In genomic region chr12:103840881-103841689, GRCh38 we compare ENCODE assay signal across 1 cellular context.
A peak's percentile ranks its signal among the peaks of the same experiment; 100 is the strongest.
TF ChIP-seq lines count a peak whose summit lies in the region.

NT5DC3 (minus strand) TSS chr12:103841234; CDS start chr12:103841156, 78 bp downstream.

TF ChIP-seq in WTC11, 78 proteins besides CTCF, POLR2A, EP300 and RAD21 (continued from another document and continues in another):
- TF ChIP-seq, protein P1, sequence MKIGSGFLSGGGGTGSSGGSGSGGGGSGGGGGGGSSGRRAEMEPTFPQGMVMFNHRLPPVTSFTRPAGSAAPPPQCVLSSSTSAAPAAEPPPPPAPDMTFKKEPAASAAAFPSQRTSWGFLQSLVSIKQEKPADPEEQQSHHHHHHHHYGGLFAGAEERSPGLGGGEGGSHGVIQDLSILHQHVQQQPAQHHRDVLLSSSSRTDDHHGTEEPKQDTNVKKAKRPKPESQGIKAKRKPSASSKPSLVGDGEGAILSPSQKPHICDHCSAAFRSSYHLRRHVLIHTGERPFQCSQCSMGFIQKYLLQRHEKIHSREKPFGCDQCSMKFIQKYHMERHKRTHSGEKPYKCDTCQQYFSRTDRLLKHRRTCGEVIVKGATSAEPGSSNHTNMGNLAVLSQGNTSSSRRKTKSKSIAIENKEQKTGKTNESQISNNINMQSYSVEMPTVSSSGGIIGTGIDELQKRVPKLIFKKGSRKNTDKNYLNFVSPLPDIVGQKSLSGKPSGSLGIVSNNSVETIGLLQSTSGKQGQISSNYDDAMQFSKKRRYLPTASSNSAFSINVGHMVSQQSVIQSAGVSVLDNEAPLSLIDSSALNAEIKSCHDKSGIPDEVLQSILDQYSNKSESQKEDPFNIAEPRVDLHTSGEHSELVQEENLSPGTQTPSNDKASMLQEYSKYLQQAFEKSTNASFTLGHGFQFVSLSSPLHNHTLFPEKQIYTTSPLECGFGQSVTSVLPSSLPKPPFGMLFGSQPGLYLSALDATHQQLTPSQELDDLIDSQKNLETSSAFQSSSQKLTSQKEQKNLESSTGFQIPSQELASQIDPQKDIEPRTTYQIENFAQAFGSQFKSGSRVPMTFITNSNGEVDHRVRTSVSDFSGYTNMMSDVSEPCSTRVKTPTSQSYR (CRISPR knock-in tag; IDR thresholded peaks at IDR 0.05): peak; percentile 36; the same call in 1 of the 2 replicates
- TF ChIP-seq FOXJ3 (CRISPR knock-in tag; IDR thresholded peaks at IDR 0.05; ENCODE audit: borderline replicate concordance) (no peak), SMAD4 (CRISPR knock-in tag; IDR thresholded peaks at IDR 0.05) (no peak), ATF6 (CRISPR knock-in tag; IDR thresholded peaks at IDR 0.05) (no peak), PREB (CRISPR knock-in tag; IDR thresholded peaks at IDR 0.05; ENCODE audit: borderline replicate concordance) (no peak), ZNF219 (CRISPR knock-in tag; IDR thresholded peaks at IDR 0.05; ENCODE audit: borderline replicate concordance) (no peak), E2F5 (CRISPR knock-in tag; IDR thresholded peaks at IDR 0.05) (peak; percentile 92), GABPB1 (CRISPR knock-in tag; IDR thresholded peaks at IDR 0.05) (0 out of 2 replicates have a peak, but pooled peaks have one; percentile 44), NR3C1 (CRISPR knock-in tag; conservative IDR thresholded peaks at IDR 0.05; ENCODE audit: low read depth) (no peak), CREM (CRISPR knock-in tag; IDR thresholded peaks at IDR 0.05) (peak; percentile 78; the same call in 1 of the 2 replicates), KAT7 (CRISPR knock-in tag; IDR thresholded peaks at IDR 0.05; ENCODE audit: borderline replicate concordance) (0 out of 2 replicates have a peak, but pooled peaks have one; percentile 65), ZNF317 (CRISPR knock-in tag; IDR thresholded peaks at IDR 0.05; ENCODE audit: borderline replicate concordance, low read depth) (no peak), TEAD1 (CRISPR knock-in tag; IDR thresholded peaks at IDR 0.05) (peak; percentile 85), ERG (CRISPR knock-in tag; IDR thresholded peaks at IDR 0.05) (no peak), JUN (CRISPR knock-in tag; IDR thresholded peaks at IDR 0.05) (no peak), GTF2I (CRISPR knock-in tag; conservative IDR thresholded peaks at IDR 0.05) (no peak), IRF2 (CRISPR knock-in tag; IDR thresholded peaks at IDR 0.05; ENCODE audit: borderline replicate concordance, low read depth) (no peak), ZNF671 (CRISPR knock-in tag; IDR thresholded peaks at IDR 0.05) (no peak), NR1H2 (CRISPR knock-in tag; IDR thresholded peaks at IDR 0.05) (no peak), OVOL2 (CRISPR knock-in tag; IDR thresholded peaks at IDR 0.05; ENCODE audit: borderline replicate concordance) (no peak), NFE2L1 (CRISPR knock-in tag; IDR thresholded peaks at IDR 0.05) (peak; percentile 84; the same call in 1 of the 2 replicates), ATF3 (CRISPR knock-in tag; conservative IDR thresholded peaks at IDR 0.05) (no peak), E2F1 (CRISPR knock-in tag; IDR thresholded peaks at IDR 0.05) (0 out of 2 replicates have a peak, but pooled peaks have one; percentile 51), ETV6 (CRISPR knock-in tag; IDR thresholded peaks at IDR 0.05) (peak; percentile 45; the same call in 1 of the 2 replicates), ATF1 (CRISPR knock-in tag; IDR thresholded peaks at IDR 0.05) (no peak), CBFB (CRISPR knock-in tag; IDR thresholded peaks at IDR 0.05; ENCODE audit: low read depth) (peak; percentile 96), MXD4 (CRISPR knock-in tag; IDR thresholded peaks at IDR 0.05; ENCODE audit: borderline replicate concordance) (no peak), TP53 (CRISPR knock-in tag; IDR thresholded peaks at IDR 0.05) (peak; percentile 95)
- TF ChIP-seq, protein P2, sequence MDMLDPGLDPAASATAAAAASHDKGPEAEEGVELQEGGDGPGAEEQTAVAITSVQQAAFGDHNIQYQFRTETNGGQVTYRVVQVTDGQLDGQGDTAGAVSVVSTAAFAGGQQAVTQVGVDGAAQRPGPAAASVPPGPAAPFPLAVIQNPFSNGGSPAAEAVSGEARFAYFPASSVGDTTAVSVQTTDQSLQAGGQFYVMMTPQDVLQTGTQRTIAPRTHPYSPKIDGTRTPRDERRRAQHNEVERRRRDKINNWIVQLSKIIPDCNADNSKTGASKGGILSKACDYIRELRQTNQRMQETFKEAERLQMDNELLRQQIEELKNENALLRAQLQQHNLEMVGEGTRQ (CRISPR knock-in tag; IDR thresholded peaks at IDR 0.05): peak; percentile 89
- TF ChIP-seq, protein P3, sequence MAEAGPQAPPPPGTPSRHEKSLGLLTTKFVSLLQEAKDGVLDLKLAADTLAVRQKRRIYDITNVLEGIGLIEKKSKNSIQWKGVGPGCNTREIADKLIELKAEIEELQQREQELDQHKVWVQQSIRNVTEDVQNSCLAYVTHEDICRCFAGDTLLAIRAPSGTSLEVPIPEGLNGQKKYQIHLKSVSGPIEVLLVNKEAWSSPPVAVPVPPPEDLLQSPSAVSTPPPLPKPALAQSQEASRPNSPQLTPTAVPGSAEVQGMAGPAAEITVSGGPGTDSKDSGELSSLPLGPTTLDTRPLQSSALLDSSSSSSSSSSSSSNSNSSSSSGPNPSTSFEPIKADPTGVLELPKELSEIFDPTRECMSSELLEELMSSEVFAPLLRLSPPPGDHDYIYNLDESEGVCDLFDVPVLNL (CRISPR knock-in tag; IDR thresholded peaks at IDR 0.05; ENCODE audit: borderline replicate concordance, low read depth): no peak
- TF ChIP-seq, protein P4, sequence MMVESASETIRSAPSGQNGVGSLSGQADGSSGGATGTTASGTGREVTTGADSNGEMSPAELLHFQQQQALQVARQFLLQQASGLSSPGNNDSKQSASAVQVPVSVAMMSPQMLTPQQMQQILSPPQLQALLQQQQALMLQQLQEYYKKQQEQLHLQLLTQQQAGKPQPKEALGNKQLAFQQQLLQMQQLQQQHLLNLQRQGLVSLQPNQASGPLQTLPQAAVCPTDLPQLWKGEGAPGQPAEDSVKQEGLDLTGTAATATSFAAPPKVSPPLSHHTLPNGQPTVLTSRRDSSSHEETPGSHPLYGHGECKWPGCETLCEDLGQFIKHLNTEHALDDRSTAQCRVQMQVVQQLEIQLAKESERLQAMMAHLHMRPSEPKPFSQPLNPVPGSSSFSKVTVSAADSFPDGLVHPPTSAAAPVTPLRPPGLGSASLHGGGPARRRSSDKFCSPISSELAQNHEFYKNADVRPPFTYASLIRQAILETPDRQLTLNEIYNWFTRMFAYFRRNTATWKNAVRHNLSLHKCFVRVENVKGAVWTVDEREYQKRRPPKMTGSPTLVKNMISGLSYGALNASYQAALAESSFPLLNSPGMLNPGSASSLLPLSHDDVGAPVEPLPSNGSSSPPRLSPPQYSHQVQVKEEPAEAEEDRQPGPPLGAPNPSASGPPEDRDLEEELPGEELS (CRISPR knock-in tag; IDR thresholded peaks at IDR 0.05): peak; percentile 86
- TF ChIP-seq, protein P5, sequence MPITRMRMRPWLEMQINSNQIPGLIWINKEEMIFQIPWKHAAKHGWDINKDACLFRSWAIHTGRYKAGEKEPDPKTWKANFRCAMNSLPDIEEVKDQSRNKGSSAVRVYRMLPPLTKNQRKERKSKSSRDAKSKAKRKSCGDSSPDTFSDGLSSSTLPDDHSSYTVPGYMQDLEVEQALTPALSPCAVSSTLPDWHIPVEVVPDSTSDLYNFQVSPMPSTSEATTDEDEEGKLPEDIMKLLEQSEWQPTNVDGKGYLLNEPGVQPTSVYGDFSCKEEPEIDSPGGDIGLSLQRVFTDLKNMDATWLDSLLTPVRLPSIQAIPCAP (CRISPR knock-in tag; IDR thresholded peaks at IDR 0.05): no peak
- TF ChIP-seq, protein P6, sequence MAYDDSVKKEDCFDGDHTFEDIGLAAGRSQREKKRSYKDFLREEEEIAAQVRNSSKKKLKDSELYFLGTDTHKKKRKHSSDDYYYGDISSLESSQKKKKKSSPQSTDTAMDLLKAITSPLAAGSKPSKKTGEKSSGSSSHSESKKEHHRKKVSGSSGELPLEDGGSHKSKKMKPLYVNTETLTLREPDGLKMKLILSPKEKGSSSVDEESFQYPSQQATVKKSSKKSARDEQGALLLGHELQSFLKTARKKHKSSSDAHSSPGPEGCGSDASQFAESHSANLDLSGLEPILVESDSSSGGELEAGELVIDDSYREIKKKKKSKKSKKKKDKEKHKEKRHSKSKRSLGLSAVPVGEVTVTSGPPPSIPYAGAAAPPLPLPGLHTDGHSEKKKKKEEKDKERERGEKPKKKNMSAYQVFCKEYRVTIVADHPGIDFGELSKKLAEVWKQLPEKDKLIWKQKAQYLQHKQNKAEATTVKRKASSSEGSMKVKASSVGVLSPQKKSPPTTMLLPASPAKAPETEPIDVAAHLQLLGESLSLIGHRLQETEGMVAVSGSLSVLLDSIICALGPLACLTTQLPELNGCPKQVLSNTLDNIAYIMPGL (CRISPR knock-in tag; IDR thresholded peaks at IDR 0.05): 0 out of 2 replicates have a peak, but pooled peaks have one; percentile 20
- TF ChIP-seq, protein P7, sequence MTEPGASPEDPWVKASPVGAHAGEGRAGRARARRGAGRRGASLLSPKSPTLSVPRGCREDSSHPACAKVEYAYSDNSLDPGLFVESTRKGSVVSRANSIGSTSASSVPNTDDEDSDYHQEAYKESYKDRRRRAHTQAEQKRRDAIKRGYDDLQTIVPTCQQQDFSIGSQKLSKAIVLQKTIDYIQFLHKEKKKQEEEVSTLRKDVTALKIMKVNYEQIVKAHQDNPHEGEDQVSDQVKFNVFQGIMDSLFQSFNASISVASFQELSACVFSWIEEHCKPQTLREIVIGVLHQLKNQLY (CRISPR knock-in tag; IDR thresholded peaks at IDR 0.05): no peak
- TF ChIP-seq, protein P8, sequence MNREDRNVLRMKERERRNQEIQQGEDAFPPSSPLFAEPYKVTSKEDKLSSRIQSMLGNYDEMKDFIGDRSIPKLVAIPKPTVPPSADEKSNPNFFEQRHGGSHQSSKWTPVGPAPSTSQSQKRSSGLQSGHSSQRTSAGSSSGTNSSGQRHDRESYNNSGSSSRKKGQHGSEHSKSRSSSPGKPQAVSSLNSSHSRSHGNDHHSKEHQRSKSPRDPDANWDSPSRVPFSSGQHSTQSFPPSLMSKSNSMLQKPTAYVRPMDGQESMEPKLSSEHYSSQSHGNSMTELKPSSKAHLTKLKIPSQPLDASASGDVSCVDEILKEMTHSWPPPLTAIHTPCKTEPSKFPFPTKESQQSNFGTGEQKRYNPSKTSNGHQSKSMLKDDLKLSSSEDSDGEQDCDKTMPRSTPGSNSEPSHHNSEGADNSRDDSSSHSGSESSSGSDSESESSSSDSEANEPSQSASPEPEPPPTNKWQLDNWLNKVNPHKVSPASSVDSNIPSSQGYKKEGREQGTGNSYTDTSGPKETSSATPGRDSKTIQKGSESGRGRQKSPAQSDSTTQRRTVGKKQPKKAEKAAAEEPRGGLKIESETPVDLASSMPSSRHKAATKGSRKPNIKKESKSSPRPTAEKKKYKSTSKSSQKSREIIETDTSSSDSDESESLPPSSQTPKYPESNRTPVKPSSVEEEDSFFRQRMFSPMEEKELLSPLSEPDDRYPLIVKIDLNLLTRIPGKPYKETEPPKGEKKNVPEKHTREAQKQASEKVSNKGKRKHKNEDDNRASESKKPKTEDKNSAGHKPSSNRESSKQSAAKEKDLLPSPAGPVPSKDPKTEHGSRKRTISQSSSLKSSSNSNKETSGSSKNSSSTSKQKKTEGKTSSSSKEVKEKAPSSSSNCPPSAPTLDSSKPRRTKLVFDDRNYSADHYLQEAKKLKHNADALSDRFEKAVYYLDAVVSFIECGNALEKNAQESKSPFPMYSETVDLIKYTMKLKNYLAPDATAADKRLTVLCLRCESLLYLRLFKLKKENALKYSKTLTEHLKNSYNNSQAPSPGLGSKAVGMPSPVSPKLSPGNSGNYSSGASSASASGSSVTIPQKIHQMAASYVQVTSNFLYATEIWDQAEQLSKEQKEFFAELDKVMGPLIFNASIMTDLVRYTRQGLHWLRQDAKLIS (CRISPR knock-in tag; IDR thresholded peaks at IDR 0.05; ENCODE audit: borderline replicate concordance): no peak
